In the genomic region with DNA sequence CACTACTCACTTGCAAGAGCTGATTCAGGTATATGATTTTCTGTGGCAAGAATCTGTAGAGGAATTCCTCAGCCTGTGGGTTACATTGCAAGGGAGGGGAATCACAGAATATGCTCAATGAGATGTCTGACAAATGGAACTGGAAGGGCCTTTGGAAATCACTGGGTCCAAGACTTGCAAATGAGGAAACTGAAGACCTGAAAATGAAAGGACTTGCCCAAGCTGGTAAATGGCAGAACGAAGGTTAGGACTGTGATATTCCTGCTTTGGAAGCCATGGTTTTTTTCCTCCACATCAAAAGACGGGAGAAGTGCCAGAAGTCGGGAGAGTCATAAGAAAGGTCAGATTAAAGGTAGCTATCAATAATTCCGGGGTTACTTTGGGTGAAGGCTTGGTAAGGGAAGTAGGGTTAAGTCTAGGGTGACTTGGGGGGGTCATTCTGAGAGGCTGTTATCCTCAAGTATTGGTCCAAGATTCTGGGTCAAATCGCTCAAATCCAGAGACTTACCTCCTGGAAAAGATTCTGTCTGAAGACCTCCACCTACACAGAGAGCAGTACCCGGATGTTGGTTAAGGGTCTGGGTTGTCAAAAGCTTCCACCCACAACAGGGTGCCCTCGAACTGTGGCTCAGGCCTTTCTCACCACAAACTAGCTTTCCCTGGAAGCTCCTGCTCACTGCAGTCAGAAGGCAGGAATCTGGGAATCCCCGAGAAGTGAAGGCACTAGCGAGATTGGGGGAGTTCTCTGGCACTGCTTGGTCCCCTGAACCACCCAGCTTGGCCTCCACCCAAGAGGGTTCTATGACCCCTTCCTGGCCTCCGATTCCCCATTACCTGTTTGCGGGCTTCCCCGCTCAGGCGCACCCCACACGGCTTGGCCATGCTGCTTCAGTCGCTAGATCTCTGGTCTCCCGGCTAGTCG, we compare ENCODE assay signal across 9 cellular contexts. TPM values are rescaled to one million over a fixed set of nuclear protein-coding genes. Genes with fewer than 3 reads are reported as not detected.
DNase-seq lines count a peak whose midpoint lies in the region; FAIRE-seq and TF ChIP-seq lines count a peak whose summit lies in the region.
"Had no signal": no experiment of that assay in that cellular context is flagged by ENCODE, and none has a peak within 500 bp of the region (broad histone marks: within the 10 kb centered on the region; RNA-seq: fewer than 3 reads in every experiment).

Gene PSME2 (minus strand): TSS at position 911 of the 922 bp plus-strand sequence. CDS start 29 bp downstream, at position 882.

- TF ChIP-seq CTCF in colonic mucosa (IDR thresholded peaks at IDR 0.05) (no peak), tibial artery (IDR thresholded peaks at IDR 0.05) (no peak)

- peak within 1 kb of the TSS; percentile 99 for H3K27ac ChIP-seq in colonic mucosa
- peak within 1 kb of the TSS; percentile 86 to 87 for H3K27ac ChIP-seq in tibial artery

- peaks cover 23% of the 10 kb centered on the region for H3K4me1 ChIP-seq in colonic mucosa
- peaks cover 18 to 37% (median 28%) of the 10 kb centered on the region in 4 donors for H3K4me1 ChIP-seq in tibial artery

- H3K9ac ChIP-seq in colonic mucosa (ENCODE audit: low read depth in 2 of 2, low read length in 2 of 2): peak within 1 kb of the TSS; percentile 95 to 97

- H3K36me3 ChIP-seq in colonic mucosa (peaks cover 9% of the 10 kb centered on the region), tibial artery (peaks cover 17 to 25% (median 23%) of the 10 kb centered on the region in 3 donors)

- H3K4me3 ChIP-seq in colonic mucosa (peak within 1 kb of the TSS; percentile 94), tibial artery (peak within 1 kb of the TSS; percentile 79 to 92)

- DNase-seq in GM18507 (ENCODE audit: extremely low spot score, insufficient read length, low read depth): no peak
- peak; percentile 15 for DNase-seq in NOMO-1 treated with DMSO at 0.1 percent for 48 hours (lab: John Stamatoyannopoulos, UW; ENCODE audit: unreplicated experiment)
- no peak for DNase-seq in colonic mucosa
- peak in 1 of 2 donors; percentile 8 for DNase-seq in lung microvascular endothelial cell (ENCODE audit: low read depth in 2 of 2)
- no peak for DNase-seq in tibial artery
- DNase-seq in NCI-H1417 treated with DMSO at 0.1 percent for 48 hours (lab: John Stamatoyannopoulos, UW): no peak
- no peak for DNase-seq in NCI-H526 treated with DMSO at 0.1 percent for 48 hours (lab: John Stamatoyannopoulos, UW)
- DNase-seq in SIG-M5 (lab: John Stamatoyannopoulos, UW): no peak

- H3K9me3 ChIP-seq in colonic mucosa: no peaks in the 10 kb centered on the region
- H3K9me3 ChIP-seq in tibial artery: no peaks in the 10 kb centered on the region

- H3K27me3 ChIP-seq in colonic mucosa (no peaks in the 10 kb centered on the region), tibial artery (no peaks in the 10 kb centered on the region)

- peak; percentile 39 for FAIRE-seq in GM18507 (lab: Jason Lieb, UNC)
- FAIRE-seq: islet of Langerhans had no signal

- intact Hi-C loops in colonic mucosa (cut with DNase I) (no loop called here), tibial artery (cut with DNase I; ENCODE audit: low total_unique reads) (loop anchor here (5.0 kb wide), 1 partner anchor 41 kb away; the partner anchor contains the start of gene IPO4)

RNA-seq across cellular contexts. Expression of gene PSME2, which starts in this region (rescaled TPM):
- 100 to 1,000 TPM; 151 to 320 TPM for total RNA-seq in colonic mucosa
- total RNA-seq in lung microvascular endothelial cell: 114 and 139 TPM in 2 replicates
